Comparison of ENCODE assay signal across 32 cellular contexts in the genomic region with DNA sequence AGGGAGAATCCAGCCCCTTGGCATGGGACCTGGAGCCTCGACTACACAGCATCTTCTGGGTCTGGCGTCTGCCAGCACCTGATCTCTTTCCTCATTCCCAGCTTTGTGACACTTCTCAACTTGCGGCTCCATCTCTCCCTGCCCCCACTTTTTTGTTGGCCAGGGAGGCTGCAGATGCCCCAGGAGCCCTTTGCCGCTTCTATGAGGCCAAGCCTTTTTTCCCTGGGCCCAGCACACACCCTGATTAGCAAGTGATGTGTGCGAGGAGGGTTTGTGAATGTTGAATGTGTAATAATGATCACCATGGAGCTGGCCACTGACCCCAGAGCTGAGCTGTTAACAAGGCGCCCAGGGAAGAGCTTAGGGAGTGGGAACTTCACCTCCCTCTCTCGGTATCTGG. TPM values are rescaled to one million over a fixed set of nuclear protein-coding genes. Genes with fewer than 3 reads are reported as not detected.
DNase-seq lines count a peak whose midpoint lies in the region; ATAC-seq, FAIRE-seq and TF ChIP-seq lines count a peak whose summit lies in the region.
"Had no signal": no experiment of that assay in that cellular context is flagged by ENCODE, and none has a peak within 500 bp of the region (broad histone marks: within the 10 kb centered on the region; RNA-seq: fewer than 3 reads in every experiment).

No MANE protein-coding gene starts in this region.

- H2BK120ac ChIP-seq in H1 (replicated peaks; ENCODE audit: low read depth, low read length) = no peak overlapping the region

- H3K27ac ChIP-seq in H1 (ENCODE audit: low read depth, low read length) (no peak overlapping the region), SK-N-SH (ENCODE audit: low read depth in 2 of 2, low read length in 1 of 2) (no peak overlapping the region)
- H3K27ac ChIP-seq: GM23248, PC-9, SJCRH30 had no signal

- H3K23me2 ChIP-seq in H1 (ENCODE audit: low read depth, low read length) = peaks cover 2% of the 10 kb centered on the region; the same call in 1 of the 2 replicates

- no peak overlapping the region for H4K91ac ChIP-seq in H1 (replicated peaks; ENCODE audit: insufficient read length, low read length)

- H3K4me1 ChIP-seq in H1 (replicated peaks in 1 of 4; ENCODE audit: control insufficient read depth in 3 of 4, insufficient read depth in 4 of 4, low read length in 3 of 4) (peaks cover 0 to 47% (median 24%) of the 10 kb centered on the region in 4 experiments; a peak in 6 of 7 replicates), SK-N-SH (ENCODE audit: control insufficient read depth in 1 of 2, insufficient read depth in 2 of 2, low read depth in 1 of 2, low read length in 1 of 2) (no peaks in the 10 kb centered on the region; a peak in 1 of 4 replicates)
- H3K4me1 ChIP-seq: BE2C, SJCRH30 had no signal

- no peak for TF ChIP-seq POLR2A in H1 (IDR thresholded peaks at IDR 0.05; ENCODE audit: control extremely low read depth in 1 of 2, low read depth in 2 of 2, low read length in 2 of 2)

- H4K5ac ChIP-seq in H1 (ENCODE audit: insufficient read length, low read depth, low read length) = no peak overlapping the region

- no peaks in the 10 kb centered on the region for H3K79me1 ChIP-seq in H1 (ENCODE audit: low read depth, low read length)

- peak overlapping the region; percentile 67; the same call in 1 of the 2 replicates for H2BK15ac ChIP-seq in H1 (ENCODE audit: low read length)

- no peak overlapping the region for H3K4ac ChIP-seq in H1 (replicated peaks; ENCODE audit: insufficient read length, low read depth, low read length)

- H3K27ac Mint-ChIP-seq in nephron progenitor cell = no peak overlapping the region
- H3K27ac Mint-ChIP-seq: T-cell had no signal

- H3K36me3 ChIP-seq in H1 (ENCODE audit: control insufficient read depth in 2 of 4, insufficient read depth in 4 of 4, low read length in 3 of 4) (peaks cover 0 to 20% (median 0%) of the 10 kb centered on the region in 4 experiments; a peak in 1 of 8 replicates), SK-N-SH (replicated peaks in 1 of 2; ENCODE audit: control insufficient read depth in 1 of 2, insufficient read depth in 2 of 2, low read length in 1 of 2) (no peaks in the 10 kb centered on the region)
- H3K36me3 ChIP-seq: BE2C, SJCRH30 had no signal

- H3K4me3 ChIP-seq in H1 (ENCODE audit: extremely low read depth in 1 of 4, insufficient read depth in 2 of 4, low read depth in 3 of 4, low read length in 4 of 4) (no peak overlapping the region), SK-N-SH (ENCODE audit: low read depth in 2 of 2, low read length in 1 of 2) (no peak overlapping the region)
- H3K4me3 ChIP-seq: GM23248, PC-9, SJCRH30 had no signal

- no peak for TF ChIP-seq RAD21 in H1 (IDR thresholded peaks at IDR 0.05 in 1 of 2, conservative IDR thresholded peaks at IDR 0.05 in 1 of 2; ENCODE audit: low read depth in 2 of 2, low read length in 2 of 2)
- no peak for TF ChIP-seq RAD21 in SK-N-SH (IDR thresholded peaks at IDR 0.05; ENCODE audit: low read length)

- TF ChIP-seq CTCF in H1 (IDR thresholded peaks at IDR 0.05; ENCODE audit: control extremely low read depth in 1 of 3, insufficient read depth in 1 of 3, low read depth in 1 of 3, low read length in 3 of 3) (no peak), nephron progenitor cell (IDR thresholded peaks at IDR 0.05) (no peak), SK-N-SH (IDR thresholded peaks at IDR 0.05) (no peak)

- no peak overlapping the region for H3K9ac ChIP-seq in H1 (replicated peaks in 1 of 4; ENCODE audit: extremely low read depth in 1 of 4, low read depth in 3 of 4, low read length in 3 of 4)
- H3K9ac ChIP-seq in SK-N-SH = no peak overlapping the region
- H3K9ac ChIP-seq: GM23248 had no signal

- peaks cover 65% of the 10 kb centered on the region for H3K4me1 Mint-ChIP-seq in nephron progenitor cell

- no peaks in the 10 kb centered on the region for H3K9me3 Mint-ChIP-seq in nephron progenitor cell
- H3K9me3 Mint-ChIP-seq: CD8-positive, alpha-beta memory T cell; T-cell had no signal

- no peaks in the 10 kb centered on the region for H3K9me2 ChIP-seq in SK-N-SH

- no peaks in the 10 kb centered on the region for H3K9me3 ChIP-seq in H1 (ENCODE audit: insufficient read depth in 2 of 2, low read depth in 1 of 2, low read length in 1 of 2)
- no peaks in the 10 kb centered on the region for H3K9me3 ChIP-seq in SK-N-SH
- H3K9me3 ChIP-seq: BE2C, SJCRH30 had no signal

- no peaks in the 10 kb centered on the region for H3K79me2 ChIP-seq in H1 (ENCODE audit: control insufficient read depth in 1 of 2, insufficient read depth in 2 of 2, low read length in 2 of 2)
- H3K79me2 ChIP-seq in SK-N-SH (ENCODE audit: insufficient read depth) = no peaks in the 10 kb centered on the region

- no peaks in the 10 kb centered on the region for H3K36me3 Mint-ChIP-seq in nephron progenitor cell (ENCODE audit: low read depth)
- H3K36me3 Mint-ChIP-seq: CD8-positive, alpha-beta memory T cell; T-cell had no signal

- peaks cover 33 to 53% of the 10 kb centered on the region in 2 experiments for H4K20me1 ChIP-seq in H1 (replicated peaks in 1 of 2; ENCODE audit: control insufficient read depth in 1 of 2, insufficient read depth in 2 of 2, low read length in 2 of 2)
- H4K20me1 ChIP-seq in SK-N-SH (ENCODE audit: insufficient read depth) = no peaks in the 10 kb centered on the region; the same call in 1 of the 2 replicates

- no peak overlapping the region for H3K23ac ChIP-seq in H1 (ENCODE audit: insufficient read length)

- DNase-seq in HuH-7.5 (ENCODE audit: low spot score) = peak; percentile 13
- no peak for DNase-seq in H1 (ENCODE audit: low read depth in 1 of 2, low spot score in 2 of 2)
- no peak for DNase-seq in nephron progenitor cell
- no peak for DNase-seq in SK-N-SH
- DNase-seq in NCI-H1048 (lab: John Stamatoyannopoulos, UW) = no peak
- DNase-seq in HCEC 1CT = no peak
- DNase-seq: BE2C; CD8-positive, alpha-beta memory T cell; DMS153; DND-41; GM23248; KBM-7; MV-4-11; NCI-H1105 treated with DMSO at 0.1 percent for 48 hours; NCI-H146; NCI-H1930; NCI-H446; NCI-H524 treated with DMSO at 0.1 percent for 48 hours; PC-9; SJCRH30; T-cell had no signal

- H3K18ac ChIP-seq in H1 (ENCODE audit: extremely low read depth, low read length) = no peak overlapping the region

- H2AFZ ChIP-seq in H1 (ENCODE audit: low read length) (no peak overlapping the region), SK-N-SH (ENCODE audit: low read depth) (no peak overlapping the region)
- H2AFZ ChIP-seq: GM23248, PC-9 had no signal

- no peak overlapping the region for H2BK12ac ChIP-seq in H1 (ENCODE audit: low read depth, low read length)

- H3K4me3 Mint-ChIP-seq in nephron progenitor cell = peak overlapping the region; percentile 40
- H3K4me3 Mint-ChIP-seq: CD8-positive, alpha-beta memory T cell had no signal

- H3F3A ChIP-seq in SK-N-SH (replicated peaks; ENCODE audit: insufficient read depth) = peaks cover 4% of the 10 kb centered on the region

- CTCF ChIA-PET in H1 (lab: Charles Lee; ENCODE audit: partially characterized antibody) = interaction anchor here (0.8 to 2.7 kb wide), 12 partner anchors 8 to 360 kb away, joined by 3 to 14 read pairs (median 4); no protein-coding TSS in a partner anchor
- CTCF ChIA-PET in SK-N-SH (lab: Yijun Ruan, JAX) = interaction anchor here (0.7 to 1.9 kb wide), 8 partner anchors 9 to 849 kb away, joined by 3 to 7 read pairs (median 3); no protein-coding TSS in a partner anchor

- POLR2A ChIA-PET in H1 (lab: Charles Lee; ENCODE audit: partially characterized antibody) (interaction anchor here (1.2 kb wide), 1 partner anchor 63 kb away, joined by 3 read pairs; no protein-coding TSS in a partner anchor), SK-N-SH (lab: Yijun Ruan, JAX) (no interaction called here)

- no peak overlapping the region for H3K56ac ChIP-seq in H1 (replicated peaks; ENCODE audit: insufficient read length, low read depth, low read length)

- WGBS in H1 (ENCODE audit: extremely low coverage in 1 of 2, insufficient coverage in 1 of 2, insufficient read length in 1 of 2, insufficient replicate concordance in 2 of 2, low coverage in 1 of 2, low lambda C conversion rate in 2 of 2, missing lambda C conversion rate in 1 of 2), 2 experiments = 9% methylated on average over 7 of the region's 7 CpGs; no CpG with 5 or more reads in 1 of the 2 experiments
- 9% methylated on average over 7 of the region's 7 CpGs for WGBS in SK-N-SH (ENCODE audit: low lambda C conversion rate)

- H3K4me2 ChIP-seq in H1 (ENCODE audit: insufficient read depth in 1 of 2, low read depth in 2 of 2, low read length in 2 of 2) = peak overlapping the region in 1 of 2 experiments; percentile 61; a peak in 1 of 4 replicates
- H3K4me2 ChIP-seq in SK-N-SH = no peak overlapping the region
- H3K4me2 ChIP-seq: PC-9 had no signal

- TF ChIP-seq EP300 in H1 (IDR thresholded peaks at IDR 0.05; ENCODE audit: borderline replicate concordance in 1 of 2, low read depth in 2 of 2, low read length in 2 of 2) (no peak), SK-N-SH (IDR thresholded peaks at IDR 0.05; ENCODE audit: borderline replicate concordance in 1 of 2, low read depth in 1 of 2, low read length in 1 of 2) (no peak)

- H3K14ac ChIP-seq in H1 (ENCODE audit: insufficient read length) = no peak overlapping the region

- FAIRE-seq in H1 (lab: Jason Lieb, UNC) = no peak
- FAIRE-seq: GM18507, HepG2 had no signal

- H3K27me3 Mint-ChIP-seq in nephron progenitor cell (ENCODE audit: low read depth, poor library complexity) = peaks cover 100% of the 10 kb centered on the region

- no peak for ATAC-seq in HG02981 (IDR thresholded peaks at IDR 0.05; ENCODE audit: unreplicated experiment)
- ATAC-seq: HCT116, HepG2, Right ventricle myocardium inferior, T-cell had no signal

- H2AK5ac ChIP-seq in H1 (ENCODE audit: low read depth, low read length) = no peak overlapping the region

- 0 out of 2 replicates have a peak overlapping the region, but pooled peaks have one; percentile 1 for H2BK20ac ChIP-seq in H1 (ENCODE audit: low read length)

- no peak overlapping the region for H4K8ac ChIP-seq in H1 (ENCODE audit: extremely low read depth, insufficient read depth, low read length)

- H3K27me3 ChIP-seq in H1 (replicated peaks in 1 of 4; ENCODE audit: control insufficient read depth in 3 of 4, extremely low read depth in 1 of 4, insufficient read depth in 3 of 4, low read length in 3 of 4) (peaks cover 100% of the 10 kb centered on the region in 4 experiments), SK-N-SH (ENCODE audit: insufficient read depth) (peaks cover 100% of the 10 kb centered on the region)

- no peak overlapping the region for H2BK5ac ChIP-seq in H1 (ENCODE audit: low read depth, low read length)

RNA-seq across cellular contexts. Expression of a gene that starts 4.4 kb away (rescaled TPM):
- total RNA-seq in H1 (2021; fragmentation: NEBNext Ultra II Directional; extraction: Animal tissue kit (Norgen Biotek cat#: 25700)) = not detected in 2 replicates
- polyA plus RNA-seq in H1 (2011; rRNA removed) (0.02 TPM in 1 of 2 replicates, not detected in the other), SK-N-SH (2012; rRNA removed) (not detected in 2 replicates)
- polyA plus RNA-seq in H1 (2011; cell fraction: cytosol; rRNA removed) = not detected
- not detected for polyA plus RNA-seq in H1 (2011; cell fraction: nucleus; rRNA removed)
- 0.13 TPM in 1 of 4 replicates, not detected in the others for polyA plus RNA-seq in H1 (2012, experiment 1 of 2)
- polyA plus RNA-seq in H1 (2012, experiment 2 of 2) = 0.07 TPM
- not detected for polyA plus RNA-seq in H1 (2013, experiment 1 of 2)
- polyA plus RNA-seq in H1 (2013, experiment 2 of 2) = not detected
- polyA minus RNA-seq in H1 (2011; rRNA and poly(A)+ RNA removed) = not detected in 2 replicates
- polyA minus RNA-seq in H1 (2011; cell fraction: cytosol; rRNA and poly(A)+ RNA removed) = not detected
- polyA minus RNA-seq in H1 (2011; cell fraction: nucleus; rRNA and poly(A)+ RNA removed) = not detected
- not detected in 2 replicates for polyA plus RNA-seq in SK-N-SH (2012; cell fraction: cytosol; rRNA removed)
- 0.01 TPM in 1 of 2 replicates, not detected in the other for polyA plus RNA-seq in SK-N-SH (2012; cell fraction: nucleus; rRNA removed)
- total RNA-seq: A673; CD8-positive, alpha-beta memory T cell; GM23248; HepG2; HT-29; LHCN-M2; MCF 10A; PC-9; Right ventricle myocardium inferior; RPMI7951; SJCRH30 had no signal
- polyA plus RNA-seq: CD14-positive monocyte; CD8-positive, alpha-beta memory T cell; GM23248; HepG2 had no signal

RNA-seq across cellular contexts. Expression of a gene that starts 47.1 kb away (rescaled TPM):
- not detected in 2 replicates for total RNA-seq in H1 (2021; fragmentation: NEBNext Ultra II Directional; extraction: Animal tissue kit (Norgen Biotek cat#: 25700))
- not detected in 2 replicates for polyA plus RNA-seq in H1 (2011; rRNA removed)
- not detected for polyA plus RNA-seq in H1 (2011; cell fraction: cytosol; rRNA removed)
- not detected for polyA plus RNA-seq in H1 (2011; cell fraction: nucleus; rRNA removed)
- polyA plus RNA-seq in H1 (2012, experiment 1 of 2) = 0.07 TPM in 1 of 4 replicates, not detected in the others
- polyA plus RNA-seq in H1 (2012, experiment 2 of 2) = not detected
- not detected for polyA plus RNA-seq in H1 (2013, experiment 1 of 2)
- polyA plus RNA-seq in H1 (2013, experiment 2 of 2) = not detected
- polyA minus RNA-seq in H1 (2011; rRNA and poly(A)+ RNA removed) = not detected in 2 replicates
- not detected for polyA minus RNA-seq in H1 (2011; cell fraction: cytosol; rRNA and poly(A)+ RNA removed)
- polyA minus RNA-seq in H1 (2011; cell fraction: nucleus; rRNA and poly(A)+ RNA removed) = not detected
- polyA plus RNA-seq in SK-N-SH (2012; rRNA removed) = not detected in 2 replicates
- not detected in 2 replicates for polyA plus RNA-seq in SK-N-SH (2012; cell fraction: cytosol; rRNA removed)
- polyA plus RNA-seq in SK-N-SH (2012; cell fraction: nucleus; rRNA removed) = not detected in 2 replicates
- total RNA-seq: A673; CD8-positive, alpha-beta memory T cell; MCF 10A; Right ventricle myocardium inferior; T-cell had no signal
- polyA plus RNA-seq: CD14-positive monocyte; CD8-positive, alpha-beta memory T cell had no signal
